Comparison of ENCODE assay signal across 17 cellular contexts in genomic region chr1:246687002-246687401, GRCh38. TPM values are rescaled to one million over a fixed set of nuclear protein-coding genes. Genes with fewer than 3 reads are reported as not detected.
DNase-seq lines count a peak whose midpoint lies in the region; ATAC-seq, FAIRE-seq and TF ChIP-seq lines count a peak whose summit lies in the region.
"Had no signal": no experiment of that assay in that cellular context is flagged by ENCODE, and none has a peak within 500 bp of the region (broad histone marks: within the 10 kb centered on the region; RNA-seq: fewer than 3 reads in every experiment).

No MANE protein-coding gene starts in this region.

- H3K27me3 Mint-ChIP-seq in endothelial cell (ENCODE audit: unreplicated experiment), result peaks cover 10% of the 10 kb centered on the region
- H3K27me3 Mint-ChIP-seq: IgD-negative memory B cell had no signal

- WGBS in esophagus squamous epithelium, 2 donors, result 50 to 86% methylated on average over 2 to 5 of the region's 14 CpGs

- no peaks in the 10 kb centered on the region for H3K27me3 ChIP-seq in Loucy (ENCODE audit: insufficient read depth, low read length, poor library complexity, severe bottlenecking)
- H3K27me3 ChIP-seq in osteoblast (ENCODE audit: insufficient read depth, low read length), result no peaks in the 10 kb centered on the region
- H3K27me3 ChIP-seq in esophagus squamous epithelium, result peaks cover 0 to 5% (median 0%) of the 10 kb centered on the region in 4 donors

- no peak for TF ChIP-seq POLR2A in esophagus squamous epithelium (IDR thresholded peaks at IDR 0.05)

- H4K20me1 ChIP-seq in Loucy (ENCODE audit: insufficient read depth, low read length, poor library complexity, severe bottlenecking) (no peaks in the 10 kb centered on the region), osteoblast (ENCODE audit: insufficient read depth, low read length) (no peaks in the 10 kb centered on the region)

- H3K27ac Mint-ChIP-seq in endothelial cell (ENCODE audit: unreplicated experiment), result no peak overlapping the region
- H3K27ac Mint-ChIP-seq: CD8-positive, alpha-beta T cell had no signal

- H3K36me3 Mint-ChIP-seq in endothelial cell (ENCODE audit: low read depth, unreplicated experiment), result no peaks in the 10 kb centered on the region
- H3K36me3 Mint-ChIP-seq: CD8-positive, alpha-beta T cell had no signal

- no peaks in the 10 kb centered on the region for H3K4me1 Mint-ChIP-seq in endothelial cell (ENCODE audit: unreplicated experiment)

- H3K9me3 ChIP-seq in Loucy (ENCODE audit: insufficient read depth, low read depth, low read length) (no peaks in the 10 kb centered on the region), osteoblast (ENCODE audit: low read depth, low read length) (no peaks in the 10 kb centered on the region), esophagus squamous epithelium (no peaks in the 10 kb centered on the region)

- TF ChIP-seq CTCF in D721Med (IDR thresholded peaks at IDR 0.05; ENCODE audit: insufficient read depth, missing control alignments) (peak; percentile 5), Loucy (conservative IDR thresholded peaks at IDR 0.05; ENCODE audit: low read length) (no peak; the same call in 1 of the 2 replicates), endothelial cell (IDR thresholded peaks at IDR 0.05; ENCODE audit: unreplicated experiment) (no peak), osteoblast (IDR thresholded peaks at IDR 0.05; ENCODE audit: extremely low read depth, low read depth, low read length) (peak; percentile 10), esophagus squamous epithelium (IDR thresholded peaks at IDR 0.05) (no peak)

- H3K79me2 ChIP-seq in Loucy (ENCODE audit: insufficient read depth, low read length), result no peaks in the 10 kb centered on the region
- H3K79me2 ChIP-seq in osteoblast (ENCODE audit: insufficient read depth, low read length), result no peaks in the 10 kb centered on the region

- no peaks in the 10 kb centered on the region for H3K9me2 ChIP-seq in Loucy (replicated peaks; ENCODE audit: low read depth, low read length)

- no peak for FAIRE-seq in D721Med (lab: Jason Lieb, UNC)
- FAIRE-seq: H54 had no signal

- H3K4me3 Mint-ChIP-seq in endothelial cell (ENCODE audit: unreplicated experiment), result no peak overlapping the region
- H3K4me3 Mint-ChIP-seq: CD8-positive, alpha-beta T cell had no signal

- H3K9me3 Mint-ChIP-seq in endothelial cell (ENCODE audit: unreplicated experiment), result peaks cover 2% of the 10 kb centered on the region
- H3K9me3 Mint-ChIP-seq: CD8-positive, alpha-beta T cell; IgD-negative memory B cell had no signal

- H3K4me3 ChIP-seq in Loucy (ENCODE audit: low read length, poor library complexity, severe bottlenecking) (no peak overlapping the region), osteoblast (ENCODE audit: insufficient read depth, low read length) (no peak overlapping the region), esophagus squamous epithelium (no peak overlapping the region)

- intact Hi-C loops in esophagus squamous epithelium (cut with DNase I), result loop anchor here (10.0 kb wide), 1 partner anchor 122 kb away; the partner anchor contains the start of genes CNST and TFB2M

- DNase-seq in D721Med (ENCODE audit: insufficient read length, low spot score) (no peak), endothelial cell (ENCODE audit: low spot score) (peak; percentile 18), osteoblast (ENCODE audit: insufficient read length, low spot score, missing footprints) (no peak), esophagus squamous epithelium (lab: John Stamatoyannopoulos, UW) (no peak), foreskin melanocyte (no peak)
- DNase-seq: CD8-positive, alpha-beta T cell; DND-41; GF-D8; MV-4-11; NCI-H1417 treated with DMSO at 0.1 percent for 48 hours; NCI-H2029; NCI-H510A treated with DMSO at 0.1 percent for 48 hours; PC-3 had no signal

- H3F3A ChIP-seq in Loucy (ENCODE audit: low read depth), result no peaks in the 10 kb centered on the region

- H3K27ac ChIP-seq in osteoblast (ENCODE audit: low read depth, low read length) (no peak overlapping the region), esophagus squamous epithelium (no peak overlapping the region)

- no peaks in the 10 kb centered on the region for H3K4me1 ChIP-seq in Loucy (ENCODE audit: insufficient read depth, low read length, poor library complexity, severe bottlenecking)
- H3K4me1 ChIP-seq in osteoblast (ENCODE audit: insufficient read depth, low read length), result peaks cover 4% of the 10 kb centered on the region
- H3K4me1 ChIP-seq in esophagus squamous epithelium, result peaks cover 10 to 15% (median 10%) of the 10 kb centered on the region in 3 donors

- no peak overlapping the region for H3K9ac ChIP-seq in Loucy (ENCODE audit: low read depth, low read length, poor library complexity, severe bottlenecking)

- H2AFZ ChIP-seq in Loucy (ENCODE audit: low read length) (0 out of 2 replicates have a peak overlapping the region, but pooled peaks have one; percentile 64), osteoblast (ENCODE audit: low read length) (no peak overlapping the region)

- H3K4me2 ChIP-seq in Loucy (ENCODE audit: low read depth, low read length, poor library complexity, severe bottlenecking), result no peak overlapping the region
- H3K4me2 ChIP-seq in osteoblast (ENCODE audit: insufficient read depth, low read length), result no peak overlapping the region

- no peaks in the 10 kb centered on the region for H3K36me3 ChIP-seq in Loucy (ENCODE audit: insufficient read depth, low read length)
- H3K36me3 ChIP-seq in osteoblast (ENCODE audit: insufficient read depth, low read length), result no peaks in the 10 kb centered on the region
- no peaks in the 10 kb centered on the region for H3K36me3 ChIP-seq in esophagus squamous epithelium

- no peak for ATAC-seq in GM18861 (IDR thresholded peaks at IDR 0.05; ENCODE audit: unreplicated experiment)
- ATAC-seq: CD8-positive, alpha-beta T cell; PC-3 had no signal

RNA-seq across cellular contexts. Expression of gene SCCPDH, which starts 37.2 kb away (rescaled TPM):
- total RNA-seq in endothelial cell (ENCODE audit: unreplicated experiment), result 19.5 TPM
- 49.9 and 56.3 TPM in 2 replicates for total RNA-seq in osteoblast
- total RNA-seq in esophagus squamous epithelium, result 1 to 10 TPM in 3 of 4 donors, under 1 TPM in 1; 0.95 to 8.2 (median 3.8) TPM

Comparison
In these comparisons a context has a peak if more than half of its experiments do, and no peak if none do; other contexts are left out.
1. CTCF ChIP-seq: peak in D721Med (single experiment) and osteoblast (single experiment); none in Loucy (single experiment), endothelial cell (single experiment) and esophagus squamous epithelium (0 of 6).